In genomic region chr2:91573755-91574154, GRCh38 we compare ENCODE assay signal across 8 cellular contexts.
DNase-seq lines count a peak whose midpoint lies in the region; ATAC-seq, FAIRE-seq and TF ChIP-seq lines count a peak whose summit lies in the region.
"Not testable (repeated sequence)": the region's sequence is repeated elsewhere in the genome, so short reads cannot be mapped to it uniquely, and the experiment has no call there.

No MANE protein-coding gene starts in this region.

- 92% methylated on average over 2 of the region's 4 CpGs for WGBS in esophagus muscularis mucosa
- WGBS in right lobe of liver (ENCODE audit: insufficient coverage, low coverage, low lambda C conversion rate, missing lambda C conversion rate), result 71% methylated on average over 2 of the region's 4 CpGs
- 75 to 93% (median 84%) methylated on average over 2 of the region's 4 CpGs for WGBS in spleen, 5 donors

- H3K4me3 ChIP-seq in Peyer's patch; esophagus muscularis mucosa; kidney (ENCODE audit: low read length in 2 of 2); right lobe of liver; spleen; upper lobe of right lung: not testable (repeated sequence)

- peak in 2 of 3 donors; percentile 16 to 42 for DNase-seq in Peyer's patch
- peak; percentile 83 for DNase-seq in chondrocyte (ENCODE audit: low spot score)
- DNase-seq in esophagus muscularis mucosa (ENCODE audit: extremely low spot score), result peak; percentile 82
- peak; percentile 58 for DNase-seq in kidney
- DNase-seq in right lobe of liver, result peak in 2 of 3 donors; percentile 35 to 42
- DNase-seq in spleen, result peak; percentile 72
- DNase-seq in upper lobe of right lung, result peak; percentile 61

- not testable (repeated sequence) for ATAC-seq in SK-N-SH treated with all-trans-retinoic acid at 6 μM for 48 hours, right lobe of liver, upper lobe of right lung

- H3K4me1 Mint-ChIP-seq in chondrocyte (ENCODE audit: low read depth), result not testable (repeated sequence)

- not testable (repeated sequence) for H3K4me3 Mint-ChIP-seq in chondrocyte (ENCODE audit: unreplicated experiment)

- not testable (repeated sequence) for TF ChIP-seq POLR2A in Peyer's patch (IDR thresholded peaks at IDR 0.05); esophagus muscularis mucosa (IDR thresholded peaks at IDR 0.05; ENCODE audit: low read depth); right lobe of liver (IDR thresholded peaks at IDR 0.05); spleen (IDR thresholded peaks at IDR 0.05)

- TF ChIP-seq CTCF in Peyer's patch (IDR thresholded peaks at IDR 0.05); chondrocyte (IDR thresholded peaks at IDR 0.05); esophagus muscularis mucosa (IDR thresholded peaks at IDR 0.05); kidney (IDR thresholded peaks at IDR 0.05; ENCODE audit: borderline replicate concordance, extremely low read depth, insufficient read depth); right lobe of liver (IDR thresholded peaks at IDR 0.05); spleen (IDR thresholded peaks at IDR 0.05 in 8 of 11, conservative IDR thresholded peaks at IDR 0.05 in 3 of 11); upper lobe of right lung (IDR thresholded peaks at IDR 0.05): not testable (repeated sequence)

- not testable (repeated sequence) for TF ChIP-seq EP300 in esophagus muscularis mucosa (IDR thresholded peaks at IDR 0.05)

- not testable (repeated sequence) for H3K4me1 ChIP-seq in Peyer's patch; esophagus muscularis mucosa; kidney (ENCODE audit: control insufficient read depth in 1 of 2, insufficient read depth in 1 of 2, low read depth in 1 of 2, low read length in 2 of 2); right lobe of liver; spleen; upper lobe of right lung

- H3K27ac ChIP-seq in Peyer's patch; esophagus muscularis mucosa (replicated peaks in 1 of 4); kidney (ENCODE audit: low read depth in 2 of 2, low read length in 2 of 2); right lobe of liver; spleen; upper lobe of right lung: not testable (repeated sequence)

- not testable (repeated sequence) for H3K9me3 ChIP-seq in Peyer's patch; esophagus muscularis mucosa; kidney (ENCODE audit: control insufficient read depth in 1 of 2, low read length in 2 of 2); right lobe of liver; spleen; upper lobe of right lung

- H3K36me3 ChIP-seq in Peyer's patch; esophagus muscularis mucosa; kidney (ENCODE audit: control insufficient read depth in 1 of 2, insufficient read depth in 2 of 2, low read length in 2 of 2); right lobe of liver; spleen; upper lobe of right lung: not testable (repeated sequence)

- not testable (repeated sequence) for H3K27ac Mint-ChIP-seq in chondrocyte (ENCODE audit: unreplicated experiment)

- H3K27me3 Mint-ChIP-seq in chondrocyte (ENCODE audit: low read depth), result not testable (repeated sequence)

- H3K9ac ChIP-seq in kidney (ENCODE audit: low read length in 2 of 2), result not testable (repeated sequence)

- FAIRE-seq in kidney (lab: Jason Lieb, UNC), result not testable (repeated sequence)

- not testable (repeated sequence) for H3K27me3 ChIP-seq in Peyer's patch; esophagus muscularis mucosa; right lobe of liver; spleen (replicated peaks in 1 of 7); upper lobe of right lung

- H3K36me3 Mint-ChIP-seq in chondrocyte (ENCODE audit: low read depth), result not testable (repeated sequence)

- H3K9me3 Mint-ChIP-seq in chondrocyte (ENCODE audit: low read depth), result peaks cover 15% of the 10 kb centered on the region

- intact Hi-C loops in esophagus muscularis mucosa (cut with DNase I); kidney (cut with DNase I); right lobe of liver (cut with DNase I); spleen (cut with DNase I; ENCODE audit: low total_unique reads); upper lobe of right lung (cut with DNase I): not testable (repeated sequence)

TF ChIP-seq in SK-N-SH treated with all-trans-retinoic acid at 6 μM for 48 hours, 23 proteins besides CTCF, POLR2A, EP300 and RAD21:
- 0 out of 2 replicates have a peak, but pooled peaks have one; percentile 24 for TF ChIP-seq TSHZ2 (CRISPR knock-in tag; IDR thresholded peaks at IDR 0.05)
- peak; percentile 47; the same call in 1 of the 2 replicates for TF ChIP-seq ZNF70 (CRISPR knock-in tag; IDR thresholded peaks at IDR 0.05)

Comparison
In these comparisons a context has a peak if more than half of its experiments do, and no peak if none do; other contexts are left out.
1. DNase-seq: peak in every context shown above with its lines; median percentile 83 in chondrocyte; 82 in esophagus muscularis mucosa; 72 in spleen; 61 in upper lobe of right lung; 58 in kidney; 38 in right lobe of liver; 29 in Peyer's patch.